ENCODE assay signal across 8 cellular contexts in the genomic region with DNA sequence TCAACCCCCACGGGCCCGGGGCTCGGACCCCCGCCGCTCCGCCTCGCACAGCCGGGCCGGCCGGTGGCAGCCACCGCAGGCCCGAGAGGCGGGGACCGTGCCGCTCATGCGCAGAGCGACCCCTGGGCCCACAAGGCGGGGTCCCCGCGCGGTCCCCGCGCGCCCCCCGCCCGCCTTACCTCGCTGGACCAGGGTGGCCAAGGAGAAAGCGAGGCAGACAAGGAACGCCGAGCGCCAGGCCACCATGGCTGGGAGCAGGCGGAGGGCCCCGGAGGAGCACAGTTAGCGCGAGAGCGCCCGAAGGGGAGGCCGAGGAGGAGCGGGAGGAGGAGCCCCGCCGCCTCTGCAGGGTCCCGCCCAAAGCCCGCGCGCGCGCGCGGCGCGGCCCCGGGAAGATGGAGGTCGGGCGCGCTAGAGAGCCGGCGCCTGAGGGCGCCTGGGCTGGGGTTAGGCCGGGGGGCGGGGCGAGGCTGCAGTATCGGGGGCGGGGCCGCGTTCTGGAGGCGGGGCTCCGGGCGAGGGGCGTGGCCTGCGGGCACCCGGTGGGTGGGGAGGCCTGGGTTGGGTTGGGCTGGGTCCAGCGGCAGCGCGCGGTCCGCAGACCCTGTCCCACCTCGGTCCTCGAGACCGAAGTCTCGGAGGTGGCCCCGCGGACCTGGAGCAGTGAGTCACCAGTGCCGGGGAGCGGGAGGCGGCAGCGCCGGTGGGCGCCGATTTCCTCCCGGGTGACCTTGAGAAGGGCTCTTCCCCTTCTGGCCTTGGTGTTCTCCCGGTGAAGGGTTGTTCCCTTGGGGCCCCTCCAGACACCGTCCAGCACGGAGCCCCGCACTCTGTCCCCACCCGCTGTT. TPM values are rescaled to one million over a fixed set of nuclear protein-coding genes. Genes with fewer than 3 reads are reported as not detected.
DNase-seq lines count a peak whose midpoint lies in the region; ATAC-seq, FAIRE-seq and TF ChIP-seq lines count a peak whose summit lies in the region.

A gene with protein sequence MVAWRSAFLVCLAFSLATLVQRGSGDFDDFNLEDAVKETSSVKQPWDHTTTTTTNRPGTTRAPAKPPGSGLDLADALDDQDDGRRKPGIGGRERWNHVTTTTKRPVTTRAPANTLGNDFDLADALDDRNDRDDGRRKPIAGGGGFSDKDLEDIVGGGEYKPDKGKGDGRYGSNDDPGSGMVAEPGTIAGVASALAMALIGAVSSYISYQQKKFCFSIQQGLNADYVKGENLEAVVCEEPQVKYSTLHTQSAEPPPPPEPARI (minus strand): TSS at position 326 of the 848 bp plus-strand sequence. CDS start 80 bp downstream, at position 246.

- H3K27me3 ChIP-seq in adrenal gland: no peaks in the 10 kb centered on the region
- H3K27me3 ChIP-seq in heart left ventricle: no peaks in the 10 kb centered on the region
- H3K27me3 ChIP-seq in transverse colon: no peaks in the 10 kb centered on the region

- H3K4me3 ChIP-seq in adrenal gland (peak within 1 kb of the TSS in 3 of 4 donors; percentile 47 to 72 (median 68)), heart left ventricle (peak within 1 kb of the TSS; percentile 46 to 91 (median 66)), transverse colon (peak within 1 kb of the TSS; percentile 53 to 77 (median 65))

- TF ChIP-seq POLR2A in GM12892 (IDR thresholded peaks at IDR 0.05; ENCODE audit: low read depth, low read length) (peak; percentile 61; the same call in 1 of the 2 replicates), adrenal gland (IDR thresholded peaks at IDR 0.05) (peak in 1 of 2 donors; percentile 38), heart left ventricle (IDR thresholded peaks at IDR 0.05) (peak in 1 of 2 donors; percentile 45), transverse colon (IDR thresholded peaks at IDR 0.05) (peak; percentile 67)

- peak within 1 kb of the TSS in 4 of 5 donors; percentile 37 to 82 (median 62) for H3K27ac ChIP-seq in adrenal gland
- peak within 1 kb of the TSS; percentile 32 to 84 (median 80) for H3K27ac ChIP-seq in heart left ventricle
- H3K27ac ChIP-seq in transverse colon: peak within 1 kb of the TSS; percentile 77 to 89 (median 84)

- TF ChIP-seq CTCF in adrenal gland (IDR thresholded peaks at IDR 0.05) (no peak), heart left ventricle (IDR thresholded peaks at IDR 0.05) (no peak), transverse colon (IDR thresholded peaks at IDR 0.05) (no peak)

- FAIRE-seq in GM12892 (lab: Jason Lieb, UNC): peak; percentile 83

- intact Hi-C loops in T-helper 1 cell treated with Interleukin-12 subunit alpha and Interleukin-12 subunit beta and Interleukin-4 antibody, amounts not matched to agents 30 ng/mL and 1 ng/mL, for 36 hours (cut with micrococcal nuclease): loop anchor here (1.0 to 10.0 kb wide), 12 partner anchors 18 to 1932 kb away; a partner anchor contains a TSS
- intact Hi-C loops in adrenal gland (cut with DNase I): no loop called here
- intact Hi-C loops in heart left ventricle (cut with DNase I): loop anchor here in 1 of 10 donors (5.0 kb wide), 2 partner anchors 126 to 184 kb away; no protein-coding TSS in a partner anchor
- intact Hi-C loops in posterior cingulate gyrus (cut with DNase I): loop anchor here (10.0 kb wide), 1 partner anchor 86 kb away; a partner anchor contains a TSS
- intact Hi-C loops in transverse colon (cut with DNase I; ENCODE audit: low total_unique reads): no loop called here

- in situ Hi-C loops in transverse colon (cut with MboI; ENCODE audit: low pct_ligation_motif_present in 1 of 4, low pct_unique_long_range_greater_than_20kb in 1 of 4, low sequenced_read_pairs in 3 of 4): loop anchor here in 1 of 4 donors (5.0 kb wide), 1 partner anchor 94 kb away; no protein-coding TSS in a partner anchor

- DNase-seq in GM12892 (ENCODE audit: insufficient read length) (peak; percentile 74), NCI-H1436 (lab: John Stamatoyannopoulos, UW) (peak; percentile 88), adrenal gland (peak; percentile 82 to 90 (median 87)), heart left ventricle (peak; percentile 88 to 95 (median 91)), posterior cingulate gyrus (peak; percentile 76 to 98 (median 86)), transverse colon (peak; percentile 93)

- H3K36me3 ChIP-seq in adrenal gland (replicated peaks in 1 of 2) (no peaks in the 10 kb centered on the region), heart left ventricle (no peaks in the 10 kb centered on the region), transverse colon (no peaks in the 10 kb centered on the region)

- peaks cover 0 to 5% of the 10 kb centered on the region in 2 donors for H3K4me1 ChIP-seq in adrenal gland (replicated peaks in 1 of 2)
- H3K4me1 ChIP-seq in heart left ventricle: peaks cover 0 to 12% (median 0%) of the 10 kb centered on the region in 12 donors
- no peaks in the 10 kb centered on the region for H3K4me1 ChIP-seq in transverse colon

- ATAC-seq in HG02798 (IDR thresholded peaks at IDR 0.05; ENCODE audit: poor library complexity, unreplicated experiment): peak; percentile 95
- peak; percentile 94 to 98 (median 98) for ATAC-seq in heart left ventricle

- H3K9me3 ChIP-seq in adrenal gland (replicated peaks in 1 of 3) (no peaks in the 10 kb centered on the region), heart left ventricle (no peaks in the 10 kb centered on the region), transverse colon (no peaks in the 10 kb centered on the region)

- no peak for TF ChIP-seq EP300 in transverse colon (IDR thresholded peaks at IDR 0.05; ENCODE audit: low read depth)

- 0 to 45% (median 12%) methylated on average over 5 to 81 of the region's 95 CpGs for whole genome bisulfite sequencing in adrenal gland, 4 donors
- 1 to 40% (median 17%) methylated on average over 4 to 95 of the region's 95 CpGs for WGBS in heart left ventricle, 4 donors
- WGBS in transverse colon (ENCODE audit: low coverage in 1 of 2), 2 donors: 64% methylated on average over 41 of the region's 95 CpGs; no CpG with 5 or more reads in 1 of the 2 donors

RNA-seq across cellular contexts. Expression of the gene that starts here (rescaled TPM):
- 8.0 TPM for polyA plus RNA-seq in GM12892 (2012; ENCODE audit: missing spikeins)
- total RNA-seq in T-helper 1 cell treated with Interleukin-12 subunit alpha and Interleukin-12 subunit beta and Interleukin-4 antibody, amounts not matched to agents 30 ng/mL and 1 ng/mL, for 36 hours: 15.5 and 15.7 TPM in 2 replicates
- total RNA-seq in adrenal gland: 100 to 1,000 TPM in 1 of 8 donors, 10 to 100 TPM in 7; 44.4 to 102 (median 59.0) TPM
- 10 to 100 TPM; 20.0 to 34.4 (median 27.8) TPM for polyA plus RNA-seq in adrenal gland
- 100 to 1,000 TPM in 3 of 9 donors, 10 to 100 TPM in 6; 70.8 to 115 (median 94.6) TPM for total RNA-seq in heart left ventricle
- polyA plus RNA-seq in heart left ventricle: 10 to 100 TPM; 51.9 to 72.9 TPM
- 10 to 100 TPM; 12.3 to 22.4 (median 16.5) TPM for total RNA-seq in transverse colon

Comparison
In these comparisons a context has a peak if more than half of its experiments do, and no peak if none do; other contexts are left out.
1. Peak in every context shown above with its lines: DNase-seq, ATAC-seq, H3K4me3 ChIP-seq and H3K27ac ChIP-seq.
2. intact Hi-C loops: an anchor here in T-helper 1 cell treated with Interleukin-12 subunit alpha and Interleukin-12 subunit beta and Interleukin-4 antibody, amounts not matched to agents 30 ng/mL and 1 ng/mL, for 36 hours (1.0 to 10.0 kb wide) and posterior cingulate gyrus (10.0 kb wide); none called in adrenal gland and transverse colon.